22 cellular contexts compared by ENCODE assay signal in genomic region chr15:72680931-72681330, GRCh38. TPM values are rescaled to one million over a fixed set of nuclear protein-coding genes. Genes with fewer than 3 reads are reported as not detected.
"Had no signal": no experiment of that assay in that cellular context is flagged by ENCODE, and none has a peak within 500 bp of the region (broad histone marks: within the 10 kb centered on the region; RNA-seq: fewer than 3 reads in every experiment).

No MANE protein-coding gene starts in this region.

- FAIRE-seq: kidney, small intestine had no signal

- ATAC-seq: left cardiac atrium, lower lobe of right lung, right cardiac atrium had no signal

- DNase-seq: dorsolateral prefrontal cortex; effector CD8-positive, alpha-beta T cell; foreskin melanocyte; head of caudate nucleus; kidney; left cardiac atrium; left ventricle myocardium inferior; lower lobe of right lung; mesenchymal stem cell; midbrain; nucleus accumbens; ovary; right cardiac atrium; small intestine; stimulated activated CD4-positive, alpha-beta T cell treated with anti-CD3 and anti-CD28 coated beads, Interleukin-12 subunit alpha, Interleukin-12 subunit beta, amount 100 ng/mL, for 4 hours; tibial artery; upper lobe of left lung; uterus had no signal

- H3K4me3 Mint-ChIP-seq: neural progenitor cell; stimulated activated naive CD8-positive, alpha-beta T cell treated with anti-CD3 and anti-CD28 coated beads, Interleukin-15, Interleukin-2, amounts not matched to agents 100 ng/mL and 50 ng/mL, for 24 hours had no signal

- H3K36me3 Mint-ChIP-seq: neural progenitor cell had no signal

- H3K9me3 Mint-ChIP-seq: neural progenitor cell; stimulated activated naive CD8-positive, alpha-beta T cell treated with anti-CD3 and anti-CD28 coated beads, Interleukin-15, Interleukin-2, amounts not matched to agents 100 ng/mL and 50 ng/mL, for 24 hours had no signal

- H3K27ac Mint-ChIP-seq: neural progenitor cell; stimulated activated naive CD8-positive, alpha-beta T cell treated with anti-CD3 and anti-CD28 coated beads, Interleukin-15, Interleukin-2, amounts not matched to agents 100 ng/mL and 50 ng/mL, for 24 hours had no signal

RNA-seq across cellular contexts. Expression of gene HIGD2B, which starts 5.1 kb away (rescaled TPM):
- polyA plus RNA-seq: esophagus, hepatocyte, ovary, right cardiac atrium, small intestine had no signal

RNA-seq across cellular contexts. Expression of gene GOLGA6B, which starts 26.4 kb away (rescaled TPM):
- polyA plus RNA-seq: esophagus, hepatocyte, ovary, right cardiac atrium, small intestine had no signal
